ENCODE assay signal across 13 cellular contexts in the genomic region with DNA sequence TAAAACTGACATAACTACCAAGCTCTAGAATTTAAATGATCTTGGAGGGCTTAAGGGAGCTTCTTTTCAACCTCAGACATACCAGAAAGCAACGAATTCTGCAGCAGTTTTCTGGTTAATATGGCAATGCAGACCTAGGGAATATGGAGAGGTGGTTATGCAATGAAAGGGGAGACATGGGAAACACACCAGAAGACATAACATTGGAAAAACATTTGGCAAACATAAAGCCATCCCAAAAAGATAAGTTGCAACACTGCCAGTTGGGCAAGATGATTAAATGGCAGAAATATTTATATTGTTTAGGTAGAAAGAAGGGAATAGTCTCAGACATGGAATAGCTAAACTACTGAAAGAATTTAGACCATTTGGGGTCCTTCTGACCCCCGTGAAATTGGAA.
DNase-seq lines count a peak whose midpoint lies in the region; ATAC-seq and TF ChIP-seq lines count a peak whose summit lies in the region.
"Had no signal": no experiment of that assay in that cellular context is flagged by ENCODE, and none has a peak within 500 bp of the region (broad histone marks: within the 10 kb centered on the region; RNA-seq: fewer than 3 reads in every experiment).

No MANE protein-coding gene starts in this region.

- no peaks in the 10 kb centered on the region for H3K27me3 Mint-ChIP-seq in MCF 10A (ENCODE audit: insufficient read depth, unreplicated experiment)
- H3K27me3 Mint-ChIP-seq: IgD-negative memory B cell had no signal

- ATAC-seq in left cardiac atrium: no peak

- no peak for TF ChIP-seq POLR2A in breast epithelium (IDR thresholded peaks at IDR 0.05)

- no peak overlapping the region for H3K9ac ChIP-seq in adipocyte (ENCODE audit: low read length)
- H3K9ac ChIP-seq: BLaER1 treated with 17β-estradiol and CSF1 and Interleukin-3, amounts not matched to agents 10 nM and 100 nM had no signal

- CTCF ChIA-PET in MCF 10A (lab: Yijun Ruan, JAX): interaction anchor here (0.6 to 1.1 kb wide), 3 partner anchors 31 to 883 kb away, joined by 3 to 4 read pairs (median 3); no protein-coding TSS in a partner anchor

- DNase-seq in MCF 10A (ENCODE audit: unreplicated experiment) (peak; percentile 34), breast epithelium (ENCODE audit: low spot score in 2 of 2) (no peak), adipocyte (ENCODE audit: low read depth) (peak; percentile 27), fibroblast of villous mesenchyme (ENCODE audit: low read depth) (peak; percentile 55), NCI-H69 (lab: John Stamatoyannopoulos, UW) (no peak), NOMO-1 treated with DMSO at 0.1 percent for 48 hours (lab: John Stamatoyannopoulos, UW; ENCODE audit: unreplicated experiment) (no peak), left cardiac atrium (no peak)
- DNase-seq: CD4-positive, CD25-positive, alpha-beta regulatory T cell; DMS53 had no signal

- H3K4me1 Mint-ChIP-seq in MCF 10A (ENCODE audit: insufficient read depth, unreplicated experiment): no peaks in the 10 kb centered on the region
- H3K4me1 Mint-ChIP-seq: CD4-positive, CD25-positive, alpha-beta regulatory T cell; IgD-negative memory B cell had no signal

- H3K27ac ChIP-seq in breast epithelium: no peak overlapping the region
- H3K27ac ChIP-seq: 22Rv1; BLaER1 treated with 17β-estradiol and CSF1 and Interleukin-3, amounts not matched to agents 10 nM and 100 nM had no signal

- H3K27me3 ChIP-seq in breast epithelium (no peaks in the 10 kb centered on the region), adipocyte (replicated peaks; ENCODE audit: control insufficient read depth, insufficient read depth, low read length) (peaks cover 3% of the 10 kb centered on the region)
- H3K27me3 ChIP-seq: BLaER1 treated with 17β-estradiol and CSF1 and Interleukin-3, amounts not matched to agents 10 nM and 100 nM had no signal

- H3K27ac Mint-ChIP-seq in MCF 10A (ENCODE audit: low read depth, unreplicated experiment): no peak overlapping the region
- H3K27ac Mint-ChIP-seq: CD4-positive, CD25-positive, alpha-beta regulatory T cell; IgD-negative memory B cell had no signal

- BruUV-seq in MCF 10A (replicated peaks; lab: Mats Ljungman, UMichigan): no TSS peak

- no peaks in the 10 kb centered on the region for H3K36me3 Mint-ChIP-seq in MCF 10A (ENCODE audit: insufficient read depth, unreplicated experiment)
- H3K36me3 Mint-ChIP-seq: CD4-positive, CD25-positive, alpha-beta regulatory T cell had no signal

- no peak for TF ChIP-seq CTCF in MCF 10A (IDR thresholded peaks at IDR 0.05; ENCODE audit: unreplicated experiment)
- TF ChIP-seq CTCF in breast epithelium (IDR thresholded peaks at IDR 0.05): no peak
- TF ChIP-seq CTCF in fibroblast of villous mesenchyme (IDR thresholded peaks at IDR 0.05; ENCODE audit: insufficient read depth, low read depth, low read length): no peak

- H3K4me3 ChIP-seq in breast epithelium (no peak overlapping the region), adipocyte (ENCODE audit: low read length) (no peak overlapping the region), fibroblast of villous mesenchyme (ENCODE audit: low read depth, low read length) (no peak overlapping the region)
- H3K4me3 ChIP-seq: BLaER1 treated with 17β-estradiol and CSF1 and Interleukin-3, amounts not matched to agents 10 nM and 100 nM; HAP-1 had no signal

- intact Hi-C loops in MCF 10A (cut with micrococcal nuclease): no loop called here
- intact Hi-C loops in breast epithelium (cut with DNase I; ENCODE audit: low total_unique reads): no loop called here
- intact Hi-C loops in left cardiac atrium (cut with DNase I): no loop called here

- H3K36me3 ChIP-seq in breast epithelium (no peaks in the 10 kb centered on the region), adipocyte (ENCODE audit: control insufficient read depth, insufficient read depth, low read length, severe bottlenecking) (no peaks in the 10 kb centered on the region)
- H3K36me3 ChIP-seq: BLaER1 treated with 17β-estradiol and CSF1 and Interleukin-3, amounts not matched to agents 10 nM and 100 nM; HAP-1 had no signal

- peaks cover 3 to 18% of the 10 kb centered on the region in 2 donors for H3K9me3 ChIP-seq in breast epithelium
- H3K9me3 ChIP-seq in adipocyte (ENCODE audit: control insufficient read depth, low read length): peaks cover 8% of the 10 kb centered on the region

- POLR2A ChIA-PET in MCF 10A (lab: Yijun Ruan, JAX): no interaction called here

- H3K4me1 ChIP-seq in breast epithelium (no peaks in the 10 kb centered on the region), adipocyte (ENCODE audit: control insufficient read depth, insufficient read depth, low read length) (no peaks in the 10 kb centered on the region)
- H3K4me1 ChIP-seq: HAP-1 had no signal

- no peak overlapping the region for H3K4me3 Mint-ChIP-seq in MCF 10A (ENCODE audit: unreplicated experiment)
- H3K4me3 Mint-ChIP-seq: CD4-positive, CD25-positive, alpha-beta regulatory T cell; IgD-negative memory B cell had no signal

- no peaks in the 10 kb centered on the region for H3K9me3 Mint-ChIP-seq in MCF 10A (ENCODE audit: unreplicated experiment)

Comparison
In these comparisons a context has a peak if more than half of its experiments do, and no peak if none do; other contexts are left out.
1. DNase-seq: peak in MCF 10A (single experiment), adipocyte (single experiment) and fibroblast of villous mesenchyme (single experiment); none in breast epithelium (0 of 2), NCI-H69 (single experiment), NOMO-1 treated with DMSO at 0.1 percent for 48 hours (single experiment) and left cardiac atrium (single experiment).